ENCODE assay signal across 19 cellular contexts in the genomic region with DNA sequence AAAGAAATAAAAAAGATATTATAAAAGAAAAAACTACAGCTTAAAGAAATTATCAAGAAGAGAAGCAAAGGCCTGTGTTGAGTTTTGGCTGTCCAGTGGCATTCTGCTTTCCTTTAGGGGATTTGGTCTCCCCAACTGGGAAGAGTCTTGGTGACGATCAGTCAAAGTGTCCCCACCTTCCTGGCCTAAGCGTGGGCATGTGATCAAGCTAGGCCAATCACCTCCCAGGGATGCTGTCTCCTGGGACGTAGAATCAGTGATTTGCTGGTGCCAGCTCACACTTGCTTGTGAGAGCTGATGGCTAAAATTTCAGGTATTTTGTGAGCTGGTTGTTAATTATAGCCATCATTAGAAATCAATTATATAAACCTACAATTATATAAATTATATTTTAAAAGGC.
"Had no signal": no experiment of that assay in that cellular context is flagged by ENCODE, and none has a peak within 500 bp of the region (broad histone marks: within the 10 kb centered on the region; RNA-seq: fewer than 3 reads in every experiment).

No MANE protein-coding gene starts in this region.

- ATAC-seq: heart left ventricle; naive thymus-derived CD4-positive, alpha-beta T cell; right lobe of liver; stimulated activated naive B cell treated with anti-CD40 and anti-IgM and Interleukin-4, amounts not matched to agents 10 μg/mL and 1 μg/mL and 100 μg/mL, for 72 hours; stimulated activated naive CD8-positive, alpha-beta T cell treated with anti-CD3 and anti-CD28 coated beads, Interleukin-15, amount 100 ng/mL, for 72 hours had no signal

- H3K27ac Mint-ChIP-seq: nephron progenitor cell; stimulated activated naive B cell treated with anti-CD40 and anti-IgM and Interleukin-4, amounts not matched to agents 10 μg/mL and 1 μg/mL and 100 μg/mL, for 72 hours had no signal

- H3K9me3 ChIP-seq: heart left ventricle, prostate gland, right lobe of liver, testis, tibial nerve had no signal

- H3K4me1 ChIP-seq: prostate gland, testis, tibial nerve had no signal

- H3K36me3 ChIP-seq: heart left ventricle, prostate gland, right lobe of liver, tibial nerve had no signal

- H3K9me3 Mint-ChIP-seq: naive thymus-derived CD4-positive, alpha-beta T cell; nephron progenitor cell; stimulated activated naive B cell treated with anti-CD40 and anti-IgM and Interleukin-4, amounts not matched to agents 10 μg/mL and 1 μg/mL and 100 μg/mL, for 72 hours; stimulated activated naive CD8-positive, alpha-beta T cell treated with anti-CD3 and anti-CD28 coated beads, Interleukin-15, amount 100 ng/mL, for 72 hours had no signal

- H3K27me3 Mint-ChIP-seq: naive thymus-derived CD4-positive, alpha-beta T cell; stimulated activated naive B cell treated with anti-CD40 and anti-IgM and Interleukin-4, amounts not matched to agents 10 μg/mL and 1 μg/mL and 100 μg/mL, for 72 hours; stimulated activated naive CD8-positive, alpha-beta T cell treated with anti-CD3 and anti-CD28 coated beads, Interleukin-15, amount 100 ng/mL, for 72 hours had no signal

- H3K4me3 ChIP-seq: coronary artery, heart left ventricle, prostate gland, right lobe of liver, testis, tibial nerve had no signal

- H3K27ac ChIP-seq: coronary artery, heart left ventricle, parathyroid adenoma, prostate gland, right lobe of liver, testis, tibial nerve had no signal

- H3K4me3 Mint-ChIP-seq: nephron progenitor cell; stimulated activated naive B cell treated with anti-CD40 and anti-IgM and Interleukin-4, amounts not matched to agents 10 μg/mL and 1 μg/mL and 100 μg/mL, for 72 hours had no signal

- H3K36me3 Mint-ChIP-seq: naive thymus-derived CD4-positive, alpha-beta T cell; stimulated activated naive B cell treated with anti-CD40 and anti-IgM and Interleukin-4, amounts not matched to agents 10 μg/mL and 1 μg/mL and 100 μg/mL, for 72 hours had no signal

- H3K27me3 ChIP-seq: heart left ventricle, right lobe of liver, testis, tibial nerve had no signal

- DNase-seq: effector CD4-positive, alpha-beta T cell; foreskin melanocyte; heart left ventricle; hippocampal formation; kidney glomerular epithelial cell; naive thymus-derived CD4-positive, alpha-beta T cell; nephron progenitor cell; retina; right lobe of liver; stimulated activated CD4-positive, alpha-beta T cell treated with anti-CD3 and anti-CD28 coated beads, Interleukin-15, amount 100 ng/mL, for 24 hours; stimulated activated CD4-positive, alpha-beta T cell treated with anti-CD3 and anti-CD28 coated beads, Interleukin-1b, Interleukin-23, amount 100 ng/mL, for 48 hours; stimulated activated CD4-positive, alpha-beta T cell treated with anti-CD3 and anti-CD28 coated beads, Interleukin-4, amount 100 ng/mL, for 24 hours; stimulated activated naive B cell treated with anti-CD40 and anti-IgM and Interleukin-4, amounts not matched to agents 10 μg/mL and 1 μg/mL and 100 μg/mL, for 72 hours; stimulated activated naive CD8-positive, alpha-beta T cell treated with anti-CD3 and anti-CD28 coated beads, Interleukin-15, amount 100 ng/mL, for 72 hours; testis had no signal

- H3K9ac ChIP-seq: parathyroid adenoma had no signal
